ENCODE assay signal across 18 cellular contexts in genomic region chr16:80260906-80261311, GRCh38.
"Had no signal": no experiment of that assay in that cellular context is flagged by ENCODE, and none has a peak within 500 bp of the region (broad histone marks: within the 10 kb centered on the region; RNA-seq: fewer than 3 reads in every experiment).

No MANE protein-coding gene starts in this region.

- H3K9me3 ChIP-seq: esophagus muscularis mucosa, sigmoid colon, upper lobe of left lung had no signal

- DNase-seq: activated CD4-positive, alpha-beta T cell treated with anti-CD3 and anti-CD28 coated beads for 36 hours; activated CD8-positive, alpha-beta T cell treated with anti-CD3 and anti-CD28 coated beads, Interleukin-2, amount 10 ng/mL, durations not matched to agents 7 days and 5 days; activated naive CD4-positive, alpha-beta T cell; central memory CD4-positive, alpha-beta T cell; endodermal cell; foreskin keratinocyte; head of caudate nucleus; islet precursor cell; naive B cell; sigmoid colon; stimulated activated CD4-positive, alpha-beta T cell treated with anti-CD3 and anti-CD28 coated beads, Interleukin-12 subunit alpha, Interleukin-12 subunit beta, amount 100 ng/mL, for 4 hours; stimulated activated naive CD4-positive, alpha-beta T cell; T1000; upper lobe of left lung; WERI-Rb-1 had no signal

- H3K27me3 ChIP-seq: esophagus muscularis mucosa, foreskin keratinocyte, sigmoid colon, upper lobe of left lung had no signal

- H3K27ac ChIP-seq: esophagus muscularis mucosa, foreskin keratinocyte, sigmoid colon, upper lobe of left lung, WERI-Rb-1 had no signal

- H3K27ac Mint-ChIP-seq: activated CD4-positive, alpha-beta T cell treated with anti-CD3 and anti-CD28 coated beads for 36 hours; activated CD8-positive, alpha-beta T cell treated with anti-CD3 and anti-CD28 coated beads, Interleukin-2, amount 10 ng/mL, durations not matched to agents 7 days and 5 days; activated T-helper 1 cell treated with anti-CD3 and anti-CD28 coated beads, Interleukin-12 subunit alpha, Interleukin-12 subunit beta, Interleukin-2, Interleukin-4 antibody, amounts not matched to agents 30 ng/mL and 10 ng/mL and 1 ng/mL, durations not matched to agents 14 hours and 24 hours and 36 hours; endodermal cell; mesothelial cell of epicardium; naive B cell had no signal

- H3K4me3 Mint-ChIP-seq: activated CD4-positive, alpha-beta T cell treated with anti-CD3 and anti-CD28 coated beads for 36 hours; activated CD8-positive, alpha-beta T cell treated with anti-CD3 and anti-CD28 coated beads, Interleukin-2, amount 10 ng/mL, durations not matched to agents 7 days and 5 days; activated T-helper 1 cell treated with anti-CD3 and anti-CD28 coated beads, Interleukin-12 subunit alpha, Interleukin-12 subunit beta, Interleukin-2, Interleukin-4 antibody, amounts not matched to agents 30 ng/mL and 10 ng/mL and 1 ng/mL, durations not matched to agents 14 hours and 24 hours and 36 hours; endodermal cell; mesothelial cell of epicardium; naive B cell had no signal

- H3K4me1 ChIP-seq: esophagus muscularis mucosa, foreskin keratinocyte, sigmoid colon, upper lobe of left lung had no signal

- H3K36me3 ChIP-seq: esophagus muscularis mucosa, sigmoid colon, upper lobe of left lung, WERI-Rb-1 had no signal

- H3K36me3 Mint-ChIP-seq: mesothelial cell of epicardium, naive B cell had no signal

- H3K4me3 ChIP-seq: esophagus muscularis mucosa, sigmoid colon, upper lobe of left lung had no signal

- H3K9me3 Mint-ChIP-seq: activated T-helper 1 cell treated with anti-CD3 and anti-CD28 coated beads, Interleukin-12 subunit alpha, Interleukin-12 subunit beta, Interleukin-2, Interleukin-4 antibody, amounts not matched to agents 30 ng/mL and 10 ng/mL and 1 ng/mL, durations not matched to agents 14 hours and 24 hours and 36 hours; endodermal cell; mesothelial cell of epicardium had no signal

- ATAC-seq: activated CD4-positive, alpha-beta T cell treated with anti-CD3 and anti-CD28 coated beads for 36 hours; activated CD8-positive, alpha-beta T cell treated with anti-CD3 and anti-CD28 coated beads, Interleukin-2, amount 10 ng/mL, durations not matched to agents 7 days and 5 days; foreskin keratinocyte had no signal

- H3K4me1 Mint-ChIP-seq: mesothelial cell of epicardium, naive B cell had no signal
